23 cellular contexts compared by ENCODE assay signal in genomic region chr4:100098681-100099080, GRCh38.
A peak's percentile ranks its signal among the peaks of the same experiment; 100 is the strongest.
DNase-seq lines count a peak whose midpoint lies in the region; ATAC-seq and TF ChIP-seq lines count a peak whose summit lies in the region.
"Had no signal": no experiment of that assay in that cellular context is flagged by ENCODE, and none has a peak within 500 bp of the region (broad histone marks: within the 10 kb centered on the region; RNA-seq: fewer than 3 reads in every experiment).

No MANE protein-coding gene starts in this region.

- WGBS in mesendoderm (ENCODE audit: extremely low coverage, insufficient coverage, low lambda C conversion rate), result no CpG with 5 or more reads among the region's 2 CpGs
- 90 to 93% methylated on average over 2 of the region's 2 CpGs for WGBS in testis, 2 donors

- H3K4me1 ChIP-seq in Caco-2, result 0 out of 2 replicates have a peak, but pooled peaks cover 7% of the 10 kb centered on the region
- H3K4me1 ChIP-seq in mesendoderm (ENCODE audit: control insufficient read depth, low read depth, low read length), result no peaks in the 10 kb centered on the region
- peaks cover 6% of the 10 kb centered on the region for H3K4me1 ChIP-seq in testis

- H3K27ac ChIP-seq in mesendoderm (ENCODE audit: low read depth, low read length) (no peak overlapping the region), testis (no peak overlapping the region), substantia nigra (ENCODE audit: low read depth, low read length, poor library complexity, severe bottlenecking) (no peak overlapping the region)
- H3K27ac ChIP-seq: GM23248 had no signal

- H3K27me3 ChIP-seq in Caco-2 (replicated peaks; ENCODE audit: control insufficient read depth, insufficient read depth, low read length), result no peaks in the 10 kb centered on the region
- no peaks in the 10 kb centered on the region for H3K27me3 ChIP-seq in mesendoderm (ENCODE audit: insufficient read depth, low read length, poor library complexity)
- no peaks in the 10 kb centered on the region for H3K27me3 ChIP-seq in testis
- H3K27me3 ChIP-seq: MG63 had no signal

- no peaks in the 10 kb centered on the region for H3K9me3 Mint-ChIP-seq in Caco-2 (ENCODE audit: unreplicated experiment)
- no peaks in the 10 kb centered on the region for H3K9me3 Mint-ChIP-seq in activated T-helper 17 cell treated with anti-CD3 and anti-CD28 coated beads, Interleukin-2, amount 50 U/mL, for 72 hours

- no TSS peak for BruUV-seq in Caco-2 (replicated peaks; lab: Mats Ljungman, UMichigan)

- no peaks in the 10 kb centered on the region for H3K79me1 ChIP-seq in mesendoderm (ENCODE audit: low read length)

- H3K27me3 Mint-ChIP-seq in Caco-2 (ENCODE audit: insufficient read depth, unreplicated experiment), result no peaks in the 10 kb centered on the region
- no peaks in the 10 kb centered on the region for H3K27me3 Mint-ChIP-seq in activated T-helper 17 cell treated with anti-CD3 and anti-CD28 coated beads, Interleukin-2, amount 50 U/mL, for 72 hours

- POLR2A ChIA-PET in Caco-2 (lab: Charles Lee), result no interaction called here

- no peak overlapping the region for H2BK15ac ChIP-seq in mesendoderm (replicated peaks; ENCODE audit: low read depth)

- CTCF ChIA-PET in Caco-2 (lab: Charles Lee), result no interaction called here

- H3K27ac Mint-ChIP-seq in Caco-2 (ENCODE audit: unreplicated experiment), result peak overlapping the region; percentile 27
- peak overlapping the region; percentile 60 for H3K27ac Mint-ChIP-seq in activated T-helper 17 cell treated with anti-CD3 and anti-CD28 coated beads, Interleukin-2, amount 50 U/mL, for 72 hours

- H3K4me2 ChIP-seq in mesendoderm (ENCODE audit: low read length), result no peak overlapping the region
- H3K4me2 ChIP-seq: SK-N-SH had no signal

- no peak overlapping the region for H2BK5ac ChIP-seq in mesendoderm (ENCODE audit: low read length)

- no peak overlapping the region for H3K56ac ChIP-seq in mesendoderm (ENCODE audit: low read length)

- H3K4ac ChIP-seq in mesendoderm (ENCODE audit: low read depth, low read length), result no peak overlapping the region

- no peak overlapping the region for H3K18ac ChIP-seq in mesendoderm (ENCODE audit: low read length)

- no peak overlapping the region for H2AK5ac ChIP-seq in mesendoderm (ENCODE audit: low read length)

- no peak for DNase-seq in Caco-2
- peak; percentile 4 for DNase-seq in ELF-1 (ENCODE audit: low read depth, low spot score)
- DNase-seq in mesendoderm, result peak; percentile 46
- DNase-seq in testis, result no peak
- DNase-seq in NOMO-1 (lab: John Stamatoyannopoulos, UW; ENCODE audit: unreplicated experiment in 2 of 2), result no peak
- DNase-seq in substantia nigra (lab: John Stamatoyannopoulos, UW), result no peak
- DNase-seq in RKO (ENCODE audit: low spot score), result no peak
- DNase-seq: ACHN; DMS 273 treated with DMSO at 0.1 percent for 48 hours; GM23248; HCEC 1CT; Kasumi-1; MG63; NCI-H1048; NCI-H1436; NCI-H2029; NCI-H2171; NCI-H526 treated with DMSO at 0.1 percent for 48 hours; NK-92 treated with Interleukin-12 subunit alpha and Interleukin-12 subunit beta, amount 100 ng/mL, for 24 hours; Right ventricle myocardium superior; SK-N-SH had no signal

- peaks cover 8% of the 10 kb centered on the region for H3K4me1 Mint-ChIP-seq in Caco-2 (ENCODE audit: low read depth, unreplicated experiment)
- peaks cover 28% of the 10 kb centered on the region for H3K4me1 Mint-ChIP-seq in activated T-helper 17 cell treated with anti-CD3 and anti-CD28 coated beads, Interleukin-2, amount 50 U/mL, for 72 hours

- H3K36me3 ChIP-seq in Caco-2 (ENCODE audit: control insufficient read depth, insufficient read depth, low read length) (no peaks in the 10 kb centered on the region), mesendoderm (ENCODE audit: control insufficient read depth, insufficient read depth, low read length) (no peaks in the 10 kb centered on the region), testis (ENCODE audit: low read depth, missing control alignments) (no peaks in the 10 kb centered on the region)
- H3K36me3 ChIP-seq: MG63 had no signal

- TF ChIP-seq CTCF in Caco-2 (IDR thresholded peaks at IDR 0.05; ENCODE audit: insufficient read depth in 1 of 2, low read depth in 1 of 2, low read length in 1 of 2, severe bottlenecking in 1 of 2, unreplicated experiment in 1 of 2), result no peak
- no peak for TF ChIP-seq CTCF in testis (IDR thresholded peaks at IDR 0.05)

- no peak overlapping the region for H2BK120ac ChIP-seq in mesendoderm (ENCODE audit: low read depth, low read length)

- H3K9me3 ChIP-seq in Caco-2 (no peaks in the 10 kb centered on the region), testis (no peaks in the 10 kb centered on the region)
- H3K9me3 ChIP-seq: MG63, SK-N-SH had no signal

- no peak overlapping the region for H4K8ac ChIP-seq in mesendoderm (ENCODE audit: low read depth, low read length)

- H4K5ac ChIP-seq in mesendoderm (ENCODE audit: low read length), result no peak overlapping the region

- no peak for ATAC-seq in activated T-helper 17 cell treated with anti-CD3 and anti-CD28 coated beads, Interleukin-2, amount 50 U/mL, for 72 hours (replicated peaks)
- ATAC-seq: GM12878 had no signal

- H3K9ac ChIP-seq in mesendoderm (ENCODE audit: low read length), result no peak overlapping the region
- H3K9ac ChIP-seq: GM23248, SK-N-SH had no signal

- no peaks in the 10 kb centered on the region for H3K36me3 Mint-ChIP-seq in Caco-2 (ENCODE audit: insufficient read depth, unreplicated experiment)
- peaks cover 7% of the 10 kb centered on the region for H3K36me3 Mint-ChIP-seq in activated T-helper 17 cell treated with anti-CD3 and anti-CD28 coated beads, Interleukin-2, amount 50 U/mL, for 72 hours (ENCODE audit: low read depth)

- no peak for TF ChIP-seq POLR2A in testis (IDR thresholded peaks at IDR 0.05)

- no peak overlapping the region for H3K4me3 ChIP-seq in Caco-2 (ENCODE audit: low read depth, low read length)
- no peak overlapping the region for H3K4me3 ChIP-seq in mesendoderm (ENCODE audit: low read length)
- no peak overlapping the region for H3K4me3 ChIP-seq in testis
- H3K4me3 ChIP-seq: GM12878, GM23248, MG63 had no signal

- intact Hi-C loops in Caco-2 (cut with micrococcal nuclease; ENCODE audit: unreplicated experiment) (loop anchor here (5.0 kb wide), 1 partner anchor 101 kb away; no protein-coding TSS in a partner anchor), testis (cut with DNase I; ENCODE audit: low total_unique reads) (no loop called here)

- no peaks in the 10 kb centered on the region for H3K79me2 ChIP-seq in mesendoderm (ENCODE audit: control insufficient read depth, insufficient read depth, low read length)

- no peak overlapping the region for H3K23ac ChIP-seq in mesendoderm (ENCODE audit: low read length)

- H3K4me3 Mint-ChIP-seq in Caco-2 (ENCODE audit: unreplicated experiment), result no peak overlapping the region
- no peak overlapping the region for H3K4me3 Mint-ChIP-seq in activated T-helper 17 cell treated with anti-CD3 and anti-CD28 coated beads, Interleukin-2, amount 50 U/mL, for 72 hours

Comparison
In these comparisons a context has a peak if more than half of its experiments do, and no peak if none do; other contexts are left out.
1. DNase-seq: peak in ELF-1 (single experiment) and mesendoderm (single experiment); none in Caco-2 (0 of 2), testis (single experiment), NOMO-1 (0 of 2), substantia nigra (0 of 49) and RKO (single experiment).